ENCODE assay signal across 8 cellular contexts in the genomic region with DNA sequence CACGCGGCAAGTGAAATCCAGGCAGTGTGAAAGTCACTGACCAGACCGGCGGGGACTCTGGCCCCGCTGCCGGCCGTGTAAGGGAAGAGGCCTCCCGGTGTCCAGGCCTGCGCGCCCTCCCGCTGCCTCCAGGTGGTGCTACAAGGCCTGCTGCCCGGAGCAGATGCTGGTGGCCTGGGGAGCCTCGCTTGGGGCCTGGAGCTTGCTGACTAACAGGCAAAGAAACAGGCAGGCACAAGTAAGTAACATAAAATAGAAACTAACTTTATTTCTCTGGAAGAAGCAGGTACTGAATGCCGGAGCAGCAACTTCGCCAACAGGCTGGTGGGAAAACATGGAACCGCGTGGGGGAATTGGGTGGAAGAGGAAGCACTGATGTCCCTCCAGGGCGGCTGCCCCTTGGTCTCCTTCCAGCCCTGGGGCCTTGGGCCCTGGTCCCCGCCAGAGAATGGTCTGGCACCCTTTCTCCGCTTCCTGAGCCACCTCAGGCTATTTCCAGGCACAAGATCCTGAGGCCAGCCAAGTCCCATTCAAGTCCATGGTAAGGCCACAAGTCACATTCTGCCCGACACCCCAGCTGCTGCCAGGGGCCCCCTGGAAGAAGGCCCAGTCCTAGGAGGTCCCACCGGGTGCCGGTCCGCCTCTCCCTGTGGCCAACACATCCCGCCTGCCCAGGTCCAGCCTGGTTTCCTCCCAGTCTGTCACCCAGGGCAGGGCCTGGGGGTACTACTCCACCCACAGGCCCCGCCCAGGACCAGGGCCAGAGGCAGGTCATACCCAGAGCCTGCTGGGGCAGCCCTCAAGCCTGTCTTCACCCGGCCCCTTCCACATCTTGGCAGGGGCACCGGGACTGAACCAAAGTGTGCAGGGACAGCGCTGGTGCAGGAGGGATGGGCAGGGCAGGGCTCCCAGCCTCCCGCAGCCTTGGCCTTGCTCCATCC. TPM values are rescaled to one million over a fixed set of nuclear protein-coding genes. Genes with fewer than 3 reads are reported as not detected.
A peak's percentile ranks its signal among the peaks of the same experiment; 100 is the strongest.
DNase-seq lines count a peak whose midpoint lies in the region; ATAC-seq and TF ChIP-seq lines count a peak whose summit lies in the region.

No MANE protein-coding gene starts in this region.

- peaks cover 15% of the 10 kb centered on the region for H3K27me3 Mint-ChIP-seq in activated naive CD4-positive, alpha-beta T cell treated with anti-CD3 and anti-CD28 coated beads, Interleukin-2, amount 10 ng/mL, durations not matched to agents 7 days and 5 days

- intact Hi-C loops in posterior cingulate gyrus (cut with DNase I), result loop anchor here (1.0 kb wide), 2 partner anchors 31 to 52 kb away; no protein-coding TSS in a partner anchor

- peaks cover 7% of the 10 kb centered on the region for H3K36me3 Mint-ChIP-seq in activated naive CD4-positive, alpha-beta T cell treated with anti-CD3 and anti-CD28 coated beads, Interleukin-2, amount 10 ng/mL, durations not matched to agents 7 days and 5 days

- no peaks in the 10 kb centered on the region for H3K9me3 Mint-ChIP-seq in activated naive CD4-positive, alpha-beta T cell treated with anti-CD3 and anti-CD28 coated beads, Interleukin-2, amount 10 ng/mL, durations not matched to agents 7 days and 5 days

- H3K27me3 ChIP-seq in DND-41 (ENCODE audit: insufficient read depth, low read length, poor library complexity), result no peaks in the 10 kb centered on the region
- H3K27me3 ChIP-seq in HL-60 (ENCODE audit: insufficient read depth, poor library complexity, severe bottlenecking), result no peaks in the 10 kb centered on the region
- no peaks in the 10 kb centered on the region for H3K27me3 ChIP-seq in thoracic aorta (replicated peaks; ENCODE audit: insufficient read depth)

- ATAC-seq in DND-41 (ENCODE audit: insufficient read depth, low read depth) (peak; percentile 47; the same call in 1 of the 3 replicates), SK-N-SH treated with all-trans-retinoic acid at 6 μM for 48 hours (peak; percentile 98), thoracic aorta (ENCODE audit: insufficient number of reproducible peaks, low FRiP score, low read depth) (peak; percentile 90), GM18505 (IDR thresholded peaks at IDR 0.05; ENCODE audit: unreplicated experiment) (no peak)

- no peak for TF ChIP-seq POLR2A in GM18505 (IDR thresholded peaks at IDR 0.05; ENCODE audit: borderline replicate concordance, extremely low read depth, insufficient read depth, insufficient read length)

- H3K4me3 Mint-ChIP-seq in activated naive CD4-positive, alpha-beta T cell treated with anti-CD3 and anti-CD28 coated beads, Interleukin-2, amount 10 ng/mL, durations not matched to agents 7 days and 5 days, result no peak overlapping the region

- H3K4me1 ChIP-seq in DND-41 (ENCODE audit: insufficient read depth, low read length), result 0 out of 2 replicates have a peak, but pooled peaks cover 5% of the 10 kb centered on the region
- H3K4me1 ChIP-seq in thoracic aorta (ENCODE audit: control insufficient read depth in 1 of 2, low read depth in 2 of 2), result peaks cover 0 to 17% of the 10 kb centered on the region in 2 donors

- no peak overlapping the region for H3K4me2 ChIP-seq in DND-41 (ENCODE audit: insufficient read depth, low read length)

- no peak overlapping the region for H3K9ac ChIP-seq in DND-41 (ENCODE audit: low read depth, low read length)

- H3K27ac Mint-ChIP-seq in activated naive CD4-positive, alpha-beta T cell treated with anti-CD3 and anti-CD28 coated beads, Interleukin-2, amount 10 ng/mL, durations not matched to agents 7 days and 5 days, result peak overlapping the region; percentile 60

- H3K27ac ChIP-seq in DND-41 (ENCODE audit: low read length) (no peak overlapping the region), HL-60 (replicated peaks) (no peak overlapping the region), thoracic aorta (peak overlapping the region; percentile 77 to 78)

- H3K9me3 ChIP-seq in DND-41 (ENCODE audit: insufficient read depth, low read length, severe bottlenecking) (no peaks in the 10 kb centered on the region), thoracic aorta (no peaks in the 10 kb centered on the region)

- no peaks in the 10 kb centered on the region for H3K79me2 ChIP-seq in DND-41 (ENCODE audit: insufficient read depth, low read length)

- DNase-seq in DND-41 (peak; percentile 24), HL-60 (ENCODE audit: low read depth in 1 of 2, low spot score in 1 of 2) (peak; percentile 24 to 69), glomerular endothelial cell (ENCODE audit: extremely low read depth, low read depth, low spot score) (peak; percentile 29), posterior cingulate gyrus (peak; percentile 80 to 99 (median 92)), thoracic aorta (ENCODE audit: low spot score) (peak; percentile 72)
- DNase-seq in activated naive CD4-positive, alpha-beta T cell treated with anti-CD3 and anti-CD28 coated beads, Interleukin-2, amount 10 ng/mL, durations not matched to agents 7 days and 5 days, result peak; percentile 73

- H4K20me1 ChIP-seq in DND-41 (ENCODE audit: insufficient read depth, low read length), result no peaks in the 10 kb centered on the region

- peaks cover 5% of the 10 kb centered on the region for H3K4me1 Mint-ChIP-seq in activated naive CD4-positive, alpha-beta T cell treated with anti-CD3 and anti-CD28 coated beads, Interleukin-2, amount 10 ng/mL, durations not matched to agents 7 days and 5 days

- H3K4me3 ChIP-seq in DND-41 (ENCODE audit: low read depth in 1 of 2, low read length in 2 of 2) (no peak overlapping the region), HL-60 (replicated peaks; ENCODE audit: insufficient read depth, low read length) (no peak overlapping the region), thoracic aorta (peak overlapping the region; percentile 21)

- no peak overlapping the region for H2AFZ ChIP-seq in DND-41 (ENCODE audit: low read depth, low read length)

- CTCF ChIA-PET in activated naive CD4-positive, alpha-beta T cell treated with anti-CD3 and anti-CD28 coated beads, Interleukin-2, amount 10 ng/mL, durations not matched to agents 7 days and 5 days (lab: Charles Lee), result interaction anchor here (0.6 to 1.0 kb wide), 6 partner anchors 8 to 112 kb away, joined by 3 to 13 read pairs (median 4); a partner anchor contains a TSS

- peak; percentile 61 for TF ChIP-seq CTCF in DND-41 (IDR thresholded peaks at IDR 0.05; ENCODE audit: borderline replicate concordance, extremely low read depth, low read length, poor library complexity, severe bottlenecking)
- peak; percentile 32 for TF ChIP-seq CTCF in HL-60 (IDR thresholded peaks at IDR 0.05; ENCODE audit: insufficient read depth, low read length)
- TF ChIP-seq CTCF in thoracic aorta (IDR thresholded peaks at IDR 0.05), result peak; percentile 84

- H3K36me3 ChIP-seq in DND-41 (ENCODE audit: insufficient read depth, low read length) (peaks cover 17% of the 10 kb centered on the region), thoracic aorta (peaks cover 21% of the 10 kb centered on the region)

TF ChIP-seq in SK-N-SH treated with all-trans-retinoic acid at 6 μM for 48 hours, 23 proteins besides CTCF, POLR2A, EP300 and RAD21:
- no peak for TF ChIP-seq TCF4 (CRISPR knock-in tag; IDR thresholded peaks at IDR 0.05; ENCODE audit: borderline replicate concordance)

RNA-seq across cellular contexts. Expression of a gene that starts 45.0 kb away (rescaled TPM):
- 19.6 and 40.9 TPM in 2 replicates for total RNA-seq in glomerular endothelial cell
- 10 to 100 TPM; 38.9 to 69.8 TPM for total RNA-seq in thoracic aorta

RNA-seq across cellular contexts. Expression of a gene that starts 51.7 kb away (rescaled TPM):
- 0.12 TPM in 1 of 2 replicates, not detected in the other for total RNA-seq in glomerular endothelial cell
- total RNA-seq in thoracic aorta, result not detected

Comparison
In these comparisons a context has a peak if more than half of its experiments do, and no peak if none do; other contexts are left out.
1. DNase-seq: peak in every context shown above with its lines; median percentile 92 in posterior cingulate gyrus; 73 in activated naive CD4-positive, alpha-beta T cell treated with anti-CD3 and anti-CD28 coated beads, Interleukin-2, amount 10 ng/mL, durations not matched to agents 7 days and 5 days; 72 in thoracic aorta; 46 in HL-60; 29 in glomerular endothelial cell; 24 in DND-41.
2. H3K27ac ChIP-seq: peak in thoracic aorta (2 of 2); none in DND-41 (single experiment) and HL-60 (single experiment).
3. CTCF ChIP-seq: peak in every context shown above with its lines; median percentile 84 in thoracic aorta; 61 in DND-41; 32 in HL-60.